ENCODE assay signal across 2 cellular contexts in genomic region chr11:45314900-45315299, GRCh38.
TF ChIP-seq lines count a peak whose summit lies in the region.

No MANE protein-coding gene starts in this region.

TF ChIP-seq in WTC11, 78 proteins besides CTCF, POLR2A, EP300 and RAD21:
- TF ChIP-seq ZNF532 (CRISPR knock-in tag; IDR thresholded peaks at IDR 0.05; ENCODE audit: borderline replicate concordance) (no peak), ZNF263 (CRISPR knock-in tag; IDR thresholded peaks at IDR 0.05; ENCODE audit: low read depth) (no peak), RELA (CRISPR knock-in tag; IDR thresholded peaks at IDR 0.05; ENCODE audit: borderline replicate concordance) (no peak)

TF ChIP-seq in H1, 55 proteins besides CTCF, POLR2A, EP300 and RAD21:
- TF ChIP-seq RFX5 (IDR thresholded peaks at IDR 0.05; ENCODE audit: borderline replicate concordance, low read depth, low read length) (no peak), SAP30 (IDR thresholded peaks at IDR 0.05; ENCODE audit: insufficient read depth, insufficient replicate concordance, low read length) (no peak), POLR2AphosphoS5 (IDR thresholded peaks at IDR 0.05; ENCODE audit: low read depth, low read length) (no peak), CBX8 (IDR thresholded peaks at IDR 0.05; ENCODE audit: borderline replicate concordance, low read depth, low read length) (no peak), SUZ12 (IDR thresholded peaks at IDR 0.05; ENCODE audit: low read length) (no peak), TCF12 (IDR thresholded peaks at IDR 0.05; ENCODE audit: low read depth, low read length) (no peak)
